ENCODE assay signal across 20 cellular contexts in the genomic region with DNA sequence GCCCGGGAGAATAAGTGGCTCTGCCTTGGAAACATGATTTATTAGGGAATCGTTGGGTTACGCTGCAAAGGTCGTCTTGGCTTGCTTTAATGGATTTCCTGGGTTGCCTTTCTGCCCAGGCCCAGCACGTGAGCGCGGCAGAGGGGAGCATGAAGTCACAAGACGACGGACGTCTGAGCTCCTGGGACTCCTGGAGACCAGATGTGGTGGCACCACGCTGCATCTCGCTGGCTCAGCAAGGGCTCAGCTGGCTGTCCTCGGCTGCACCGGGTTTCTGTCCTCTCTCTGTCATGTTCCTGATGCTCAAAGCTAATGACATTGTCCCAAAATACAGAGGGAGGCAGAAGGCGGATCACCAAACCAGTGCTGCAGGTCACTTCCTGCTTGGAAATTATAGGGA.
A peak's percentile ranks its signal among the peaks of the same experiment; 100 is the strongest.
DNase-seq lines count a peak whose midpoint lies in the region; ATAC-seq and TF ChIP-seq lines count a peak whose summit lies in the region.
"Had no signal": no experiment of that assay in that cellular context is flagged by ENCODE, and none has a peak within 500 bp of the region (broad histone marks: within the 10 kb centered on the region; RNA-seq: fewer than 3 reads in every experiment).

No MANE protein-coding gene starts in this region.

- H3K9ac ChIP-seq in neuronal stem cell (ENCODE audit: low read depth, low read length, poor library complexity): no peak overlapping the region

- peak overlapping the region; percentile 45 for H2BK15ac ChIP-seq in neuronal stem cell (ENCODE audit: low read length)

- no peak overlapping the region for H4K8ac ChIP-seq in neuronal stem cell (ENCODE audit: low read depth, low read length)

- H3K27me3 ChIP-seq in ectodermal cell (ENCODE audit: control insufficient read depth, insufficient read depth, low read length, poor library complexity, severe bottlenecking): peaks cover 87% of the 10 kb centered on the region
- H3K27me3 ChIP-seq in neuronal stem cell (ENCODE audit: control insufficient read depth in 3 of 3, insufficient read depth in 3 of 3, low read depth in 1 of 3, low read length in 3 of 3): peaks cover 0 to 43% (median 0%) of the 10 kb centered on the region in 3 experiments
- no peaks in the 10 kb centered on the region for H3K27me3 ChIP-seq in foreskin keratinocyte
- H3K27me3 ChIP-seq: colonic mucosa, SJSA1 had no signal

- no peak overlapping the region for H2BK5ac ChIP-seq in neuronal stem cell (ENCODE audit: low read length)

- H2AK5ac ChIP-seq in neuronal stem cell (ENCODE audit: low read depth, low read length): peak overlapping the region; percentile 84

- H3K14ac ChIP-seq in neuronal stem cell (ENCODE audit: low read length): no peak overlapping the region

- H3K4ac ChIP-seq in neuronal stem cell (ENCODE audit: low read length): no peak overlapping the region

- peak overlapping the region; percentile 39 for H2BK120ac ChIP-seq in neuronal stem cell (ENCODE audit: low read depth, low read length)

- peak overlapping the region; percentile 94 for H3K18ac ChIP-seq in neuronal stem cell (ENCODE audit: low read length)

- peak overlapping the region; percentile 46 for H3K27ac ChIP-seq in ectodermal cell (ENCODE audit: insufficient read depth, low read depth, low read length, poor library complexity, severe bottlenecking)
- H3K27ac ChIP-seq in neuronal stem cell (replicated peaks; ENCODE audit: low read length): no peak overlapping the region
- no peak overlapping the region for H3K27ac ChIP-seq in foreskin keratinocyte
- H3K27ac ChIP-seq: colonic mucosa, lower lobe of right lung, neutrophil, prostate gland, SJSA1, transverse colon had no signal

- H3K36me3 ChIP-seq in ectodermal cell (ENCODE audit: control insufficient read depth, insufficient read depth, low read length): no peaks in the 10 kb centered on the region
- H3K36me3 ChIP-seq in neuronal stem cell (replicated peaks in 1 of 2; ENCODE audit: control insufficient read depth in 2 of 2, insufficient read depth in 2 of 2, low read length in 2 of 2): no peaks in the 10 kb centered on the region
- H3K36me3 ChIP-seq: adrenal gland, colonic mucosa, lower lobe of right lung, neutrophil, prostate gland, SJSA1, transverse colon had no signal

- no peak overlapping the region for H3K4me3 ChIP-seq in ectodermal cell (ENCODE audit: insufficient read depth, low read depth, low read length)
- H3K4me3 ChIP-seq in neuronal stem cell (ENCODE audit: low read length in 2 of 2): no peak overlapping the region
- H3K4me3 ChIP-seq: adrenal gland, colonic mucosa, lower lobe of right lung, prostate gland, SJSA1, transverse colon had no signal

- H2BK12ac ChIP-seq in neuronal stem cell (ENCODE audit: low read length): peak overlapping the region; percentile 68

- 88 to 89% methylated on average over 15 of the region's 15 CpGs for WGBS in ectodermal cell, 2 experiments
- no CpG with 5 or more reads among the region's 15 CpGs for WGBS in neuronal stem cell (ENCODE audit: extremely low coverage in 2 of 2, insufficient read length in 2 of 2, insufficient replicate concordance in 1 of 2), 2 donors

- H3K4me1 ChIP-seq in ectodermal cell (ENCODE audit: control insufficient read depth, insufficient read depth, low read length) (peaks cover 16% of the 10 kb centered on the region), neuronal stem cell (ENCODE audit: control insufficient read depth in 2 of 2, insufficient read depth in 1 of 2, low read depth in 1 of 2, low read length in 2 of 2) (peaks cover 2 to 21% of the 10 kb centered on the region in 2 donors), foreskin keratinocyte (no peaks in the 10 kb centered on the region)
- H3K4me1 ChIP-seq: colonic mucosa, prostate gland, SJSA1, transverse colon had no signal

- peak overlapping the region; percentile 20 for H3K23ac ChIP-seq in neuronal stem cell (ENCODE audit: low read depth, low read length, poor library complexity)

- peak; percentile 67 to 83 (median 73) for DNase-seq in NCI-H1417 (lab: John Stamatoyannopoulos, UW)
- no peak for DNase-seq in NCI-H1417 treated with DMSO at 0.1 percent for 48 hours (lab: John Stamatoyannopoulos, UW)
- peak; percentile 27 for DNase-seq in NCI-H1694 treated with DMSO at 0.1 percent for 48 hours (lab: John Stamatoyannopoulos, UW)
- DNase-seq in neuronal stem cell (ENCODE audit: low spot score): no peak
- no peak for DNase-seq in LoVo (ENCODE audit: low spot score)
- no peak for DNase-seq in foreskin keratinocyte
- DNase-seq in GF-D8 (lab: John Stamatoyannopoulos, UW): no peak
- DNase-seq: activated CD8-positive, alpha-beta T cell treated with anti-CD3 and anti-CD28 coated beads, Interleukin-2, amount 10 ng/mL, durations not matched to agents 7 days and 5 days; activated T-cell treated with anti-CD3 and anti-CD28 coated beads, Interleukin-2, amount 50 U/mL, for 1 hour; AML-193; colonic mucosa; lower lobe of right lung; stimulated activated CD8-positive, alpha-beta memory T cell treated with anti-CD3 and anti-CD28 coated beads, Interleukin-4, amount 100 ng/mL, for 48 hours; T-cell; transverse colon had no signal

- ATAC-seq in foreskin keratinocyte: no peak
- ATAC-seq: activated CD8-positive, alpha-beta T cell treated with anti-CD3 and anti-CD28 coated beads, Interleukin-2, amount 10 ng/mL, durations not matched to agents 7 days and 5 days; T-cell had no signal

- peak overlapping the region; percentile 22 for H3K4me2 ChIP-seq in neuronal stem cell (ENCODE audit: insufficient read depth, low read length, poor library complexity, severe bottlenecking)

- TF ChIP-seq CTCF in foreskin keratinocyte (conservative IDR thresholded peaks at IDR 0.05): no peak

- H4K91ac ChIP-seq in neuronal stem cell (ENCODE audit: low read depth, low read length, poor library complexity): no peak overlapping the region

- peak overlapping the region; percentile 78 for H2AFZ ChIP-seq in neuronal stem cell (ENCODE audit: low read length)

- no peaks in the 10 kb centered on the region for H3K79me1 ChIP-seq in neuronal stem cell (ENCODE audit: low read depth, low read length)

- H3K9me3 ChIP-seq in ectodermal cell (ENCODE audit: control insufficient read depth, low read length) (no peaks in the 10 kb centered on the region), neuronal stem cell (replicated peaks in 1 of 2; ENCODE audit: control insufficient read depth in 2 of 2, insufficient read depth in 1 of 2, low read depth in 1 of 2, low read length in 2 of 2) (no peaks in the 10 kb centered on the region)
- H3K9me3 ChIP-seq: adrenal gland, colonic mucosa, lower lobe of right lung, neutrophil, prostate gland, SJSA1, transverse colon had no signal

Comparison
In these comparisons a context has a peak if more than half of its experiments do, and no peak if none do; other contexts are left out.
1. DNase-seq: peak in NCI-H1417 (3 of 3) and NCI-H1694 treated with DMSO at 0.1 percent for 48 hours (single experiment); none in NCI-H1417 treated with DMSO at 0.1 percent for 48 hours (single experiment), neuronal stem cell (single experiment), LoVo (single experiment), foreskin keratinocyte (0 of 2) and GF-D8 (single experiment).